In genomic region chr9:121651295-121652036, GRCh38 we compare ENCODE assay signal across 8 cellular contexts. TPM values are rescaled to one million over a fixed set of nuclear protein-coding genes. Genes with fewer than 3 reads are reported as not detected.
A peak's percentile ranks its signal among the peaks of the same experiment; 100 is the strongest.
DNase-seq lines count a peak whose midpoint lies in the region; ATAC-seq and TF ChIP-seq lines count a peak whose summit lies in the region.

Gene DAB2IP, plus strand, starts transcription at chr9:121651634. Its CDS starts 142 bp downstream, at chr9:121651776.

- ATAC-seq in stimulated activated effector memory CD8-positive, alpha-beta T cell treated with anti-CD3 and anti-CD28 coated beads, Interleukin-12 subunit alpha, Interleukin-12 subunit beta, amount 100 ng/mL, for 72 hours: no peak
- ATAC-seq in HG02623 (IDR thresholded peaks at IDR 0.05; ENCODE audit: unreplicated experiment) (no peak), HG02642 (IDR thresholded peaks at IDR 0.05; ENCODE audit: poor library complexity, unreplicated experiment) (no peak), GM19452 (IDR thresholded peaks at IDR 0.05; ENCODE audit: unreplicated experiment) (no peak)

- H3K36me3 Mint-ChIP-seq in stimulated activated effector memory CD8-positive, alpha-beta T cell treated with anti-CD3 and anti-CD28 coated beads, Interleukin-12 subunit alpha, Interleukin-12 subunit beta, amount 100 ng/mL, for 72 hours: no peaks in the 10 kb centered on the region

- peak within 1 kb of the TSS; percentile 67 for H3K4me3 ChIP-seq in H7 (ENCODE audit: insufficient read depth, low read depth, low read length)
- H3K4me3 ChIP-seq in choroid plexus epithelial cell (ENCODE audit: low read depth, low read length): peak within 1 kb of the TSS; percentile 44

- peaks cover 17% of the 10 kb centered on the region for H3K4me1 Mint-ChIP-seq in stimulated activated effector memory CD8-positive, alpha-beta T cell treated with anti-CD3 and anti-CD28 coated beads, Interleukin-12 subunit alpha, Interleukin-12 subunit beta, amount 100 ng/mL, for 72 hours

- H3K36me3 ChIP-seq in H7 (replicated peaks; ENCODE audit: control insufficient read depth, insufficient read depth, low read length): no peaks in the 10 kb centered on the region

- no peak for TF ChIP-seq CTCF in choroid plexus epithelial cell (conservative IDR thresholded peaks at IDR 0.05; ENCODE audit: low read depth, low read length)

- no peaks in the 10 kb centered on the region for H3K9me3 Mint-ChIP-seq in stimulated activated effector memory CD8-positive, alpha-beta T cell treated with anti-CD3 and anti-CD28 coated beads, Interleukin-12 subunit alpha, Interleukin-12 subunit beta, amount 100 ng/mL, for 72 hours

- DNase-seq in H7 (peak; percentile 95), NCI-H460 (ENCODE audit: extremely low read depth, low read depth) (peak; percentile 30), choroid plexus epithelial cell (ENCODE audit: low read depth) (peak; percentile 20), left kidney (ENCODE audit: low read depth, low spot score) (peak; percentile 96)
- no peak for DNase-seq in stimulated activated effector memory CD8-positive, alpha-beta T cell treated with anti-CD3 and anti-CD28 coated beads, Interleukin-12 subunit alpha, Interleukin-12 subunit beta, amount 100 ng/mL, for 72 hours (ENCODE audit: low spot score in 2 of 2)

- H3K4me3 Mint-ChIP-seq in stimulated activated effector memory CD8-positive, alpha-beta T cell treated with anti-CD3 and anti-CD28 coated beads, Interleukin-12 subunit alpha, Interleukin-12 subunit beta, amount 100 ng/mL, for 72 hours: peak within 1 kb of the TSS; percentile 57

- H3K27me3 ChIP-seq in H7 (ENCODE audit: control insufficient read depth, insufficient read depth, low read length): peaks cover 2% of the 10 kb centered on the region; the same call in 1 of the 2 replicates

- H3K27ac Mint-ChIP-seq in stimulated activated effector memory CD8-positive, alpha-beta T cell treated with anti-CD3 and anti-CD28 coated beads, Interleukin-12 subunit alpha, Interleukin-12 subunit beta, amount 100 ng/mL, for 72 hours: no peak within 1 kb of the TSS

RNA-seq across cellular contexts. Expression of gene DAB2IP, which starts in this region (rescaled TPM):
- total RNA-seq in H7 (2014; rRNA removed; shearing (Covaris generic)): 24.1 and 34.6 TPM in 2 replicates
- total RNA-seq in NCI-H460 (2014; rRNA removed; shearing (Covaris generic)): 3.8 and 3.9 TPM in 2 replicates
- polyA plus RNA-seq in NCI-H460 (2014; cell fraction: nucleus; rRNA removed): 3.2 and 3.3 TPM in 2 replicates

Comparison
In these comparisons a context has a peak if more than half of its experiments do, and no peak if none do; other contexts are left out.
1. DNase-seq: peak in H7 (single experiment), NCI-H460 (single experiment), choroid plexus epithelial cell (single experiment) and left kidney (single experiment); none in stimulated activated effector memory CD8-positive, alpha-beta T cell treated with anti-CD3 and anti-CD28 coated beads, Interleukin-12 subunit alpha, Interleukin-12 subunit beta, amount 100 ng/mL, for 72 hours (0 of 2).